1 cellular context compared by ENCODE assay signal in genomic region chr14:32004300-32004699, GRCh38.
TF ChIP-seq lines count a peak whose summit lies in the region.

No MANE protein-coding gene starts in this region.

TF ChIP-seq in HepG2, 621 proteins besides CTCF, POLR2A, EP300 and RAD21 (continued from another document):
- TF ChIP-seq, protein P1, sequence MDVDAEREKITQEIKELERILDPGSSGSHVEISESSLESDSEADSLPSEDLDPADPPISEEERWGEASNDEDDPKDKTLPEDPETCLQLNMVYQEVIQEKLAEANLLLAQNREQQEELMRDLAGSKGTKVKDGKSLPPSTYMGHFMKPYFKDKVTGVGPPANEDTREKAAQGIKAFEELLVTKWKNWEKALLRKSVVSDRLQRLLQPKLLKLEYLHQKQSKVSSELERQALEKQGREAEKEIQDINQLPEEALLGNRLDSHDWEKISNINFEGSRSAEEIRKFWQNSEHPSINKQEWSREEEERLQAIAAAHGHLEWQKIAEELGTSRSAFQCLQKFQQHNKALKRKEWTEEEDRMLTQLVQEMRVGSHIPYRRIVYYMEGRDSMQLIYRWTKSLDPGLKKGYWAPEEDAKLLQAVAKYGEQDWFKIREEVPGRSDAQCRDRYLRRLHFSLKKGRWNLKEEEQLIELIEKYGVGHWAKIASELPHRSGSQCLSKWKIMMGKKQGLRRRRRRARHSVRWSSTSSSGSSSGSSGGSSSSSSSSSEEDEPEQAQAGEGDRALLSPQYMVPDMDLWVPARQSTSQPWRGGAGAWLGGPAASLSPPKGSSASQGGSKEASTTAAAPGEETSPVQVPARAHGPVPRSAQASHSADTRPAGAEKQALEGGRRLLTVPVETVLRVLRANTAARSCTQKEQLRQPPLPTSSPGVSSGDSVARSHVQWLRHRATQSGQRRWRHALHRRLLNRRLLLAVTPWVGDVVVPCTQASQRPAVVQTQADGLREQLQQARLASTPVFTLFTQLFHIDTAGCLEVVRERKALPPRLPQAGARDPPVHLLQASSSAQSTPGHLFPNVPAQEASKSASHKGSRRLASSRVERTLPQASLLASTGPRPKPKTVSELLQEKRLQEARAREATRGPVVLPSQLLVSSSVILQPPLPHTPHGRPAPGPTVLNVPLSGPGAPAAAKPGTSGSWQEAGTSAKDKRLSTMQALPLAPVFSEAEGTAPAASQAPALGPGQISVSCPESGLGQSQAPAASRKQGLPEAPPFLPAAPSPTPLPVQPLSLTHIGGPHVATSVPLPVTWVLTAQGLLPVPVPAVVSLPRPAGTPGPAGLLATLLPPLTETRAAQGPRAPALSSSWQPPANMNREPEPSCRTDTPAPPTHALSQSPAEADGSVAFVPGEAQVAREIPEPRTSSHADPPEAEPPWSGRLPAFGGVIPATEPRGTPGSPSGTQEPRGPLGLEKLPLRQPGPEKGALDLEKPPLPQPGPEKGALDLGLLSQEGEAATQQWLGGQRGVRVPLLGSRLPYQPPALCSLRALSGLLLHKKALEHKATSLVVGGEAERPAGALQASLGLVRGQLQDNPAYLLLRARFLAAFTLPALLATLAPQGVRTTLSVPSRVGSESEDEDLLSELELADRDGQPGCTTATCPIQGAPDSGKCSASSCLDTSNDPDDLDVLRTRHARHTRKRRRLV (CRISPR knock-in tag; IDR thresholded peaks at IDR 0.05), result no peak
- no peak for TF ChIP-seq ZNF597 (CRISPR knock-in tag; IDR thresholded peaks at IDR 0.05)
- 0 out of 2 replicates have a peak, but pooled peaks have one; percentile 21 for TF ChIP-seq HCFC1 (IDR thresholded peaks at IDR 0.05; ENCODE audit: low read depth, low read length)
- TF ChIP-seq TRAFD1 (CRISPR knock-in tag; IDR thresholded peaks at IDR 0.05; ENCODE audit: borderline replicate concordance), result no peak
- TF ChIP-seq AKAP8 (CRISPR knock-in tag; IDR thresholded peaks at IDR 0.05), result no peak
- TF ChIP-seq RFX5 (IDR thresholded peaks at IDR 0.05; ENCODE audit: low read depth, low read length), result no peak
- TF ChIP-seq ZNF567 (CRISPR knock-in tag; IDR thresholded peaks at IDR 0.05; ENCODE audit: borderline replicate concordance), result no peak
- peak; percentile 20 for TF ChIP-seq MED8 (CRISPR knock-in tag; IDR thresholded peaks at IDR 0.05; ENCODE audit: insufficient replicate concordance)
- TF ChIP-seq PHF5A (CRISPR knock-in tag; IDR thresholded peaks at IDR 0.05; ENCODE audit: low read depth, unreplicated experiment), result no peak
- no peak for TF ChIP-seq ATF7-NPFF (CRISPR knock-in tag; IDR thresholded peaks at IDR 0.05; ENCODE audit: low read depth)
- TF ChIP-seq ARNT2 (CRISPR knock-in tag; IDR thresholded peaks at IDR 0.05; ENCODE audit: low read depth), result no peak
- no peak for TF ChIP-seq PHF8 (CRISPR knock-in tag; IDR thresholded peaks at IDR 0.05)
- peak; percentile 82 for TF ChIP-seq FOSL2 (CRISPR knock-in tag; IDR thresholded peaks at IDR 0.05)
